Comparison of ENCODE assay signal across 1 cellular context in genomic region chr6:98641929-98642328, GRCh38.
TF ChIP-seq lines count a peak whose summit lies in the region.

No MANE protein-coding gene starts in this region.

TF ChIP-seq in HepG2, 621 proteins besides CTCF, POLR2A, EP300 and RAD21 (continued from another document and continues in another):
- TF ChIP-seq, protein P1, sequence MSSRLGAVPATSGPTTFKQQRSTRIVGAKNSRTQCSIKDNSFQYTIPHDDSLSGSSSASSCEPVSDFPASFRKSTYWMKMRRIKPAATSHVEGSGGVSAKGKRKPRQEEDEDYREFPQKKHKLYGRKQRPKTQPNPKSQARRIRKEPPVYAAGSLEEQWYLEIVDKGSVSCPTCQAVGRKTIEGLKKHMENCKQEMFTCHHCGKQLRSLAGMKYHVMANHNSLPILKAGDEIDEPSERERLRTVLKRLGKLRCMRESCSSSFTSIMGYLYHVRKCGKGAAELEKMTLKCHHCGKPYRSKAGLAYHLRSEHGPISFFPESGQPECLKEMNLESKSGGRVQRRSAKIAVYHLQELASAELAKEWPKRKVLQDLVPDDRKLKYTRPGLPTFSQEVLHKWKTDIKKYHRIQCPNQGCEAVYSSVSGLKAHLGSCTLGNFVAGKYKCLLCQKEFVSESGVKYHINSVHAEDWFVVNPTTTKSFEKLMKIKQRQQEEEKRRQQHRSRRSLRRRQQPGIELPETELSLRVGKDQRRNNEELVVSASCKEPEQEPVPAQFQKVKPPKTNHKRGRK (CRISPR knock-in tag; IDR thresholded peaks at IDR 0.05) = no peak
- TF ChIP-seq SIX1 (CRISPR knock-in tag; IDR thresholded peaks at IDR 0.05; ENCODE audit: borderline replicate concordance) (no peak), STAG1 (CRISPR knock-in tag; IDR thresholded peaks at IDR 0.05) (no peak), PRDM15 (CRISPR knock-in tag; IDR thresholded peaks at IDR 0.05) (no peak), ZNF326 (CRISPR knock-in tag; IDR thresholded peaks at IDR 0.05; ENCODE audit: borderline replicate concordance) (no peak), ZFP1 (CRISPR knock-in tag; IDR thresholded peaks at IDR 0.05) (no peak), ZNF780A (CRISPR knock-in tag; IDR thresholded peaks at IDR 0.05) (no peak), MIER2 (CRISPR knock-in tag; IDR thresholded peaks at IDR 0.05) (peak; percentile 77; the same call in 1 of the 2 replicates), RXRA (CRISPR knock-in tag; IDR thresholded peaks at IDR 0.05) (no peak; the same call in 1 of the 2 replicates), TSC22D2 (CRISPR knock-in tag; IDR thresholded peaks at IDR 0.05; ENCODE audit: borderline replicate concordance) (no peak), NFE2 (CRISPR knock-in tag; IDR thresholded peaks at IDR 0.05) (no peak), SOX6 (IDR thresholded peaks at IDR 0.05) (no peak), SOX6 (CRISPR knock-in tag; IDR thresholded peaks at IDR 0.05) (peak; percentile 97), ZFP36L2 (CRISPR knock-in tag; IDR thresholded peaks at IDR 0.05) (no peak), STAT5B (CRISPR knock-in tag; IDR thresholded peaks at IDR 0.05) (no peak), SMC3 (IDR thresholded peaks at IDR 0.05; ENCODE audit: low read length) (no peak), ZZZ3 (CRISPR knock-in tag; IDR thresholded peaks at IDR 0.05; ENCODE audit: borderline replicate concordance) (no peak), TCF7L2 (IDR thresholded peaks at IDR 0.05; ENCODE audit: low read depth, low read length) (no peak), HMG20A (CRISPR knock-in tag; IDR thresholded peaks at IDR 0.05; ENCODE audit: borderline replicate concordance) (peak; percentile 65), KDM4B (CRISPR knock-in tag; IDR thresholded peaks at IDR 0.05) (no peak), MIER3 (CRISPR knock-in tag; IDR thresholded peaks at IDR 0.05; ENCODE audit: borderline replicate concordance) (peak; percentile 49; the same call in 1 of the 2 replicates), ADNP (CRISPR knock-in tag; IDR thresholded peaks at IDR 0.05) (no peak), PHF5A (CRISPR knock-in tag; IDR thresholded peaks at IDR 0.05; ENCODE audit: low read depth, unreplicated experiment) (no peak), SRSF9 (IDR thresholded peaks at IDR 0.05; ENCODE audit: borderline replicate concordance, insufficient read depth, low read depth, low read length, poor library complexity, severe bottlenecking) (no peak), ATAD3A (CRISPR knock-in tag; IDR thresholded peaks at IDR 0.05) (no peak), DNMT3B (CRISPR knock-in tag; conservative IDR thresholded peaks at IDR 0.05) (no peak), HNF4A (CRISPR knock-in tag; IDR thresholded peaks at IDR 0.05) (peak; percentile 53; the same call in 1 of the 2 replicates), ZNF766 (CRISPR knock-in tag; IDR thresholded peaks at IDR 0.05; ENCODE audit: borderline replicate concordance) (no peak), ZNF724P (CRISPR knock-in tag; IDR thresholded peaks at IDR 0.05; ENCODE audit: borderline replicate concordance) (no peak), MTF2 (CRISPR knock-in tag; IDR thresholded peaks at IDR 0.05; ENCODE audit: borderline replicate concordance) (no peak), ZNF713 (CRISPR knock-in tag; IDR thresholded peaks at IDR 0.05) (no peak), ZNF605 (CRISPR knock-in tag; IDR thresholded peaks at IDR 0.05) (no peak), JUN (CRISPR knock-in tag; IDR thresholded peaks at IDR 0.05) (0 out of 2 replicates have a peak, but pooled peaks have one; percentile 23), ZNF180 (CRISPR knock-in tag; IDR thresholded peaks at IDR 0.05; ENCODE audit: borderline replicate concordance, low read depth) (no peak), NFIC (IDR thresholded peaks at IDR 0.05; ENCODE audit: low read length) (peak; percentile 51; the same call in 1 of the 2 replicates), TBP (CRISPR knock-in tag; IDR thresholded peaks at IDR 0.05) (no peak)
- TF ChIP-seq, protein P2, sequence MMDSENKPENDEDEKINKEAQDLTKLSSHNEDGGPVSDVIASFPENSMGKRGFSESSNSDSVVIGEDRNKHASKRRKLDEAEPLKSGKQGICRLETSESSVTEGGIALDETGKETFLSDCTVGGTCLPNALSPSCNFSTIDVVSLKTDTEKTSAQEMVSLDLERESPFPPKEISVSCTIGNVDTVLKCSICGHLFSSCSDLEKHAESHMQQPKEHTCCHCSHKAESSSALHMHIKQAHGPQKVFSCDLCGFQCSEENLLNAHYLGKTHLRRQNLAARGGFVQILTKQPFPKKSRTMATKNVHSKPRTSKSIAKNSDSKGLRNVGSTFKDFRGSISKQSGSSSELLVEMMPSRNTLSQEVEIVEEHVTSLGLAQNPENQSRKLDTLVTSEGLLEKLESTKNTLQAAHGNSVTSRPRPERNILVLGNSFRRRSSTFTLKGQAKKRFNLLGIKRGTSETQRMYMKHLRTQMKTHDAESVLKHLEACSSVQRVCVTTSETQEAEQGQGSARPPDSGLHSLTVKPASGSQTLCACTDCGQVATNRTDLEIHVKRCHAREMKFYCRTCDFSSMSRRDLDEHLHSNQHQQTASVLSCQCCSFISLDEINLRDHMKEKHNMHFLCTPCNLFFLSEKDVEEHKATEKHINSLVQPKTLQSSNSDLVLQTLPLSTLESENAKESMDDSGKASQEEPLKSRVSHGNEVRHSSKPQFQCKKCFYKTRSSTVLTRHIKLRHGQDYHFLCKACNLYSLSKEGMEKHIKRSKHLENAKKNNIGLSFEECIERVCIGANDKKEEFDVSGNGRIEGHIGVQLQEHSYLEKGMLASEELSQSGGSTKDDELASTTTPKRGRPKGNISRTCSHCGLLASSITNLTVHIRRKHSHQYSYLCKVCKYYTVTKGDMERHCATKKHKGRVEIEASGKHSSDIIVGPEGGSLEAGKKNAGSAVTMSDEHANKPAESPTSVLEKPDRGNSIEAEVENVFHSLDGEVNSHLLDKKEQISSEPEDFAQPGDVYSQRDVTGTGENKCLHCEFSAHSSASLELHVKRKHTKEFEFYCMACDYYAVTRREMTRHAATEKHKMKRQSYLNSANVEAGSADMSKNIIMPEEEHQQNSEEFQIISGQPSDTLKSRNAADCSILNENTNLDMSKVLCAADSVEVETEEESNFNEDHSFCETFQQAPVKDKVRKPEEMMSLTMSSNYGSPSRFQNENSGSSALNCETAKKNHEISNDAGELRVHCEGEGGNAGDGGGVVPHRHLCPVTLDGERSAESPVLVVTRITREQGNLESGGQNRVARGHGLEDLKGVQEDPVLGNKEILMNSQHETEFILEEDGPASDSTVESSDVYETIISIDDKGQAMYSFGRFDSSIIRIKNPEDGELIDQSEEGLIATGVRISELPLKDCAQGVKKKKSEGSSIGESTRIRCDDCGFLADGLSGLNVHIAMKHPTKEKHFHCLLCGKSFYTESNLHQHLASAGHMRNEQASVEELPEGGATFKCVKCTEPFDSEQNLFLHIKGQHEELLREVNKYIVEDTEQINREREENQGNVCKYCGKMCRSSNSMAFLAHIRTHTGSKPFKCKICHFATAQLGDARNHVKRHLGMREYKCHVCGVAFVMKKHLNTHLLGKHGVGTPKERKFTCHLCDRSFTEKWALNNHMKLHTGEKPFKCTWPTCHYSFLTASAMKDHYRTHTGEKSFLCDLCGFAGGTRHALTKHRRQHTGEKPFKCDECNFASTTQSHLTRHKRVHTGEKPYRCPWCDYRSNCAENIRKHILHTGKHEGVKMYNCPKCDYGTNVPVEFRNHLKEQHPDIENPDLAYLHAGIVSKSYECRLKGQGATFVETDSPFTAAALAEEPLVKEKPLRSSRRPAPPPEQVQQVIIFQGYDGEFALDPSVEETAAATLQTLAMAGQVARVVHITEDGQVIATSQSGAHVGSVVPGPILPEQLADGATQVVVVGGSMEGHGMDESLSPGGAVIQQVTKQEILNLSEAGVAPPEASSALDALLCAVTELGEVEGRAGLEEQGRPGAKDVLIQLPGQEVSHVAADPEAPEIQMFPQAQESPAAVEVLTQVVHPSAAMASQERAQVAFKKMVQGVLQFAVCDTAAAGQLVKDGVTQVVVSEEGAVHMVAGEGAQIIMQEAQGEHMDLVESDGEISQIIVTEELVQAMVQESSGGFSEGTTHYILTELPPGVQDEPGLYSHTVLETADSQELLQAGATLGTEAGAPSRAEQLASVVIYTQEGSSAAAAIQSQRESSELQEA (CRISPR knock-in tag; IDR thresholded peaks at IDR 0.05; ENCODE audit: not compliant biosample characterization) = no peak
- TF ChIP-seq, protein P3, sequence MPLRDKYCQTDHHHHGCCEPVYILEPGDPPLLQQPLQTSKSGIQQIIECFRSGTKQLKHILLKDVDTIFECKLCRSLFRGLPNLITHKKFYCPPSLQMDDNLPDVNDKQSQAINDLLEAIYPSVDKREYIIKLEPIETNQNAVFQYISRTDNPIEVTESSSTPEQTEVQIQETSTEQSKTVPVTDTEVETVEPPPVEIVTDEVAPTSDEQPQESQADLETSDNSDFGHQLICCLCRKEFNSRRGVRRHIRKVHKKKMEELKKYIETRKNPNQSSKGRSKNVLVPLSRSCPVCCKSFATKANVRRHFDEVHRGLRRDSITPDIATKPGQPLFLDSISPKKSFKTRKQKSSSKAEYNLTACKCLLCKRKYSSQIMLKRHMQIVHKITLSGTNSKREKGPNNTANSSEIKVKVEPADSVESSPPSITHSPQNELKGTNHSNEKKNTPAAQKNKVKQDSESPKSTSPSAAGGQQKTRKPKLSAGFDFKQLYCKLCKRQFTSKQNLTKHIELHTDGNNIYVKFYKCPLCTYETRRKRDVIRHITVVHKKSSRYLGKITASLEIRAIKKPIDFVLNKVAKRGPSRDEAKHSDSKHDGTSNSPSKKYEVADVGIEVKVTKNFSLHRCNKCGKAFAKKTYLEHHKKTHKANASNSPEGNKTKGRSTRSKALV (CRISPR knock-in tag; IDR thresholded peaks at IDR 0.05) = no peak
- TF ChIP-seq, protein P4, sequence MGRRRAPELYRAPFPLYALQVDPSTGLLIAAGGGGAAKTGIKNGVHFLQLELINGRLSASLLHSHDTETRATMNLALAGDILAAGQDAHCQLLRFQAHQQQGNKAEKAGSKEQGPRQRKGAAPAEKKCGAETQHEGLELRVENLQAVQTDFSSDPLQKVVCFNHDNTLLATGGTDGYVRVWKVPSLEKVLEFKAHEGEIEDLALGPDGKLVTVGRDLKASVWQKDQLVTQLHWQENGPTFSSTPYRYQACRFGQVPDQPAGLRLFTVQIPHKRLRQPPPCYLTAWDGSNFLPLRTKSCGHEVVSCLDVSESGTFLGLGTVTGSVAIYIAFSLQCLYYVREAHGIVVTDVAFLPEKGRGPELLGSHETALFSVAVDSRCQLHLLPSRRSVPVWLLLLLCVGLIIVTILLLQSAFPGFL (CRISPR knock-in tag; IDR thresholded peaks at IDR 0.05) = no peak
- TF ChIP-seq, protein P5, sequence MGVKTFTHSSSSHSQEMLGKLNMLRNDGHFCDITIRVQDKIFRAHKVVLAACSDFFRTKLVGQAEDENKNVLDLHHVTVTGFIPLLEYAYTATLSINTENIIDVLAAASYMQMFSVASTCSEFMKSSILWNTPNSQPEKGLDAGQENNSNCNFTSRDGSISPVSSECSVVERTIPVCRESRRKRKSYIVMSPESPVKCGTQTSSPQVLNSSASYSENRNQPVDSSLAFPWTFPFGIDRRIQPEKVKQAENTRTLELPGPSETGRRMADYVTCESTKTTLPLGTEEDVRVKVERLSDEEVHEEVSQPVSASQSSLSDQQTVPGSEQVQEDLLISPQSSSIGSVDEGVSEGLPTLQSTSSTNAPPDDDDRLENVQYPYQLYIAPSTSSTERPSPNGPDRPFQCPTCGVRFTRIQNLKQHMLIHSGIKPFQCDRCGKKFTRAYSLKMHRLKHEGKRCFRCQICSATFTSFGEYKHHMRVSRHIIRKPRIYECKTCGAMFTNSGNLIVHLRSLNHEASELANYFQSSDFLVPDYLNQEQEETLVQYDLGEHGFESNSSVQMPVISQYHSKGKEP (CRISPR knock-in tag; IDR thresholded peaks at IDR 0.05) = no peak
- TF ChIP-seq, protein P6, sequence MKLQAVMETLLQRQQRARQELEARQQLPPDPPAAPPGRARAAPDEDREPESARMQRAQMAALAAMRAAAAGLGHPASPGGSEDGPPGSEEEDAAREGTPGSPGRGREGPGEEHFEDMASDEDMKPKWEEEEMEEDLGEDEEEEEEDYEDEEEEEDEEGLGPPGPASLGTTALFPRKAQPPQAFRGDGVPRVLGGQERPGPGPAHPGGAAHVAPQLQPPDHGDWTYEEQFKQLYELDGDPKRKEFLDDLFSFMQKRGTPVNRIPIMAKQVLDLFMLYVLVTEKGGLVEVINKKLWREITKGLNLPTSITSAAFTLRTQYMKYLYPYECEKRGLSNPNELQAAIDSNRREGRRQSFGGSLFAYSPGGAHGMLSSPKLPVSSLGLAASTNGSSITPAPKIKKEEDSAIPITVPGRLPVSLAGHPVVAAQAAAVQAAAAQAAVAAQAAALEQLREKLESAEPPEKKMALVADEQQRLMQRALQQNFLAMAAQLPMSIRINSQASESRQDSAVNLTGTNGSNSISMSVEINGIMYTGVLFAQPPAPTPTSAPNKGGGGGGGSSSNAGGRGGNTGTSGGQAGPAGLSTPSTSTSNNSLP (IDR thresholded peaks at IDR 0.05; ENCODE audit: low read depth, low read length) = 0 out of 2 replicates have a peak, but pooled peaks have one; percentile 29
- TF ChIP-seq, protein P7, sequence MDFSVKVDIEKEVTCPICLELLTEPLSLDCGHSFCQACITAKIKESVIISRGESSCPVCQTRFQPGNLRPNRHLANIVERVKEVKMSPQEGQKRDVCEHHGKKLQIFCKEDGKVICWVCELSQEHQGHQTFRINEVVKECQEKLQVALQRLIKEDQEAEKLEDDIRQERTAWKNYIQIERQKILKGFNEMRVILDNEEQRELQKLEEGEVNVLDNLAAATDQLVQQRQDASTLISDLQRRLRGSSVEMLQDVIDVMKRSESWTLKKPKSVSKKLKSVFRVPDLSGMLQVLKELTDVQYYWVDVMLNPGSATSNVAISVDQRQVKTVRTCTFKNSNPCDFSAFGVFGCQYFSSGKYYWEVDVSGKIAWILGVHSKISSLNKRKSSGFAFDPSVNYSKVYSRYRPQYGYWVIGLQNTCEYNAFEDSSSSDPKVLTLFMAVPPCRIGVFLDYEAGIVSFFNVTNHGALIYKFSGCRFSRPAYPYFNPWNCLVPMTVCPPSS (IDR thresholded peaks at IDR 0.05) = no peak
